In genomic region chr1:36187800-36188593, GRCh38 we compare ENCODE assay signal across 1 cellular context.
TF ChIP-seq lines count a peak whose summit lies in the region.

No MANE protein-coding gene starts in this region.

TF ChIP-seq in HepG2, 621 proteins besides CTCF, POLR2A, EP300 and RAD21 (continued from another document and continues in another):
- TF ChIP-seq PATZ1 (CRISPR knock-in tag; IDR thresholded peaks at IDR 0.05) (peak; percentile 68), ZNF329 (CRISPR knock-in tag; IDR thresholded peaks at IDR 0.05; ENCODE audit: low read depth) (no peak), ARID3A (IDR thresholded peaks at IDR 0.05; ENCODE audit: low read depth, low read length) (no peak), ATF4 (CRISPR knock-in tag; IDR thresholded peaks at IDR 0.05) (no peak), ZNF432 (CRISPR knock-in tag; IDR thresholded peaks at IDR 0.05; ENCODE audit: borderline replicate concordance) (no peak), KDM6A (CRISPR knock-in tag; IDR thresholded peaks at IDR 0.05; ENCODE audit: low read depth) (no peak), RBM39 (IDR thresholded peaks at IDR 0.05; ENCODE audit: low read depth, low read length, poor library complexity, severe bottlenecking) (no peak), JDP2 (CRISPR knock-in tag; IDR thresholded peaks at IDR 0.05; ENCODE audit: borderline replicate concordance) (no peak), ZSCAN31 (CRISPR knock-in tag; IDR thresholded peaks at IDR 0.05; ENCODE audit: low read depth) (peak; percentile 91), ZNF430 (CRISPR knock-in tag; IDR thresholded peaks at IDR 0.05) (no peak), FLYWCH1 (CRISPR knock-in tag; IDR thresholded peaks at IDR 0.05) (no peak), ZNF232 (CRISPR knock-in tag; IDR thresholded peaks at IDR 0.05; ENCODE audit: borderline replicate concordance) (no peak), PHF20 (CRISPR knock-in tag; IDR thresholded peaks at IDR 0.05) (no peak), KLF16 (CRISPR knock-in tag; IDR thresholded peaks at IDR 0.05) (peak in 1 of 2 experiments; percentile 76; a peak in 1 of 4 replicates), NCOA5 (CRISPR knock-in tag; IDR thresholded peaks at IDR 0.05) (no peak), CREBL2 (CRISPR knock-in tag; IDR thresholded peaks at IDR 0.05; ENCODE audit: borderline replicate concordance) (no peak), ZBTB43 (CRISPR knock-in tag; conservative IDR thresholded peaks at IDR 0.05) (no peak), ZNF629 (CRISPR knock-in tag; conservative IDR thresholded peaks at IDR 0.05) (no peak), AGO1 (IDR thresholded peaks at IDR 0.05; ENCODE audit: low read depth, low read length, poor library complexity, severe bottlenecking) (no peak), IKZF1 (IDR thresholded peaks at IDR 0.05) (no peak), ZNF326 (CRISPR knock-in tag; IDR thresholded peaks at IDR 0.05; ENCODE audit: borderline replicate concordance) (no peak), NFE2L1 (CRISPR knock-in tag; IDR thresholded peaks at IDR 0.05; ENCODE audit: borderline replicate concordance) (no peak), POGZ (CRISPR knock-in tag; IDR thresholded peaks at IDR 0.05) (no peak), ATF7 (IDR thresholded peaks at IDR 0.05) (no peak), ATF7 (CRISPR knock-in tag; IDR thresholded peaks at IDR 0.05) (no peak), HES4 (CRISPR knock-in tag; IDR thresholded peaks at IDR 0.05; ENCODE audit: borderline replicate concordance) (no peak), IRX3 (CRISPR knock-in tag; IDR thresholded peaks at IDR 0.05; ENCODE audit: borderline replicate concordance, low read depth) (no peak; the same call in 1 of the 2 replicates), PCBP2 (optimal IDR thresholded peaks at IDR 0.05; ENCODE audit: low read depth, low read length, poor library complexity, severe bottlenecking) (no peak), ZNF335 (CRISPR knock-in tag; IDR thresholded peaks at IDR 0.05) (0 out of 2 replicates have a peak, but pooled peaks have one; percentile 35), CC2D1A (CRISPR knock-in tag; IDR thresholded peaks at IDR 0.05) (no peak), FOXP4 (CRISPR knock-in tag; IDR thresholded peaks at IDR 0.05) (no peak), SNAI1 (CRISPR knock-in tag; IDR thresholded peaks at IDR 0.05; ENCODE audit: borderline replicate concordance) (no peak), ZUFSP (CRISPR knock-in tag; IDR thresholded peaks at IDR 0.05; ENCODE audit: borderline replicate concordance) (no peak), ZNF230 (CRISPR knock-in tag; IDR thresholded peaks at IDR 0.05) (no peak), HNF4A (CRISPR knock-in tag; IDR thresholded peaks at IDR 0.05) (no peak), ZFP36L2 (CRISPR knock-in tag; IDR thresholded peaks at IDR 0.05) (no peak), TSC22D2 (CRISPR knock-in tag; IDR thresholded peaks at IDR 0.05; ENCODE audit: borderline replicate concordance) (no peak), ZBTB46 (CRISPR knock-in tag; IDR thresholded peaks at IDR 0.05; ENCODE audit: borderline replicate concordance) (no peak), NFATC3 (CRISPR knock-in tag; IDR thresholded peaks at IDR 0.05) (no peak), HNRNPLL (IDR thresholded peaks at IDR 0.05; ENCODE audit: low read depth, low read length, poor library complexity, severe bottlenecking) (no peak), YEATS2 (CRISPR knock-in tag; IDR thresholded peaks at IDR 0.05; ENCODE audit: borderline replicate concordance) (0 out of 2 replicates have a peak, but pooled peaks have one; percentile 62), PCBP1 (IDR thresholded peaks at IDR 0.05; ENCODE audit: borderline replicate concordance, low read depth, low read length) (no peak), MED8 (CRISPR knock-in tag; IDR thresholded peaks at IDR 0.05; ENCODE audit: insufficient replicate concordance) (no peak), FIP1L1 (IDR thresholded peaks at IDR 0.05; ENCODE audit: borderline replicate concordance, insufficient read depth, low read depth, low read length) (no peak), KAT2B (IDR thresholded peaks at IDR 0.05; ENCODE audit: borderline replicate concordance, low read depth, low read length) (no peak), ATF1 (CRISPR knock-in tag; IDR thresholded peaks at IDR 0.05) (no peak), ZKSCAN5 (CRISPR knock-in tag; IDR thresholded peaks at IDR 0.05) (no peak), ZNF770 (CRISPR knock-in tag; IDR thresholded peaks at IDR 0.05) (peak; percentile 48), FOXP1 (IDR thresholded peaks at IDR 0.05) (no peak), FOXP1 (CRISPR knock-in tag; IDR thresholded peaks at IDR 0.05) (no peak), ZNF574 (CRISPR knock-in tag; IDR thresholded peaks at IDR 0.05) (peak; percentile 68; the same call in 1 of the 2 replicates), STAT5B (CRISPR knock-in tag; IDR thresholded peaks at IDR 0.05) (no peak), ZNF841 (CRISPR knock-in tag; IDR thresholded peaks at IDR 0.05; ENCODE audit: borderline replicate concordance) (no peak)
